1 cellular context compared by ENCODE assay signal in genomic region chr22:37817705-37818311, GRCh38.
TF ChIP-seq lines count a peak whose summit lies in the region.

No MANE protein-coding gene starts in this region.

TF ChIP-seq in HepG2, 621 proteins besides CTCF, POLR2A, EP300 and RAD21 (continued from another document and continues in another):
- no peak for TF ChIP-seq TP53 (CRISPR knock-in tag; conservative IDR thresholded peaks at IDR 0.05)
- no peak for TF ChIP-seq ZNF564 (CRISPR knock-in tag; IDR thresholded peaks at IDR 0.05)
- 0 out of 2 replicates have a peak, but pooled peaks have one; percentile 48 for TF ChIP-seq ZNF629 (CRISPR knock-in tag; conservative IDR thresholded peaks at IDR 0.05)
- no peak for TF ChIP-seq EHMT2 (IDR thresholded peaks at IDR 0.05; ENCODE audit: borderline replicate concordance, low read depth, low read length)
- TF ChIP-seq ESRRA (CRISPR knock-in tag; IDR thresholded peaks at IDR 0.05; ENCODE audit: low read depth), result peak; percentile 77; the same call in 1 of the 2 replicates
- no peak; the same call in 1 of the 2 replicates for TF ChIP-seq JUN (CRISPR knock-in tag; IDR thresholded peaks at IDR 0.05)
- TF ChIP-seq LRRFIP1 (CRISPR knock-in tag; conservative IDR thresholded peaks at IDR 0.05), result no peak
- no peak for TF ChIP-seq ZNF225 (CRISPR knock-in tag; IDR thresholded peaks at IDR 0.05)
- peak; percentile 89 for TF ChIP-seq IKZF5 (CRISPR knock-in tag; IDR thresholded peaks at IDR 0.05)
- no peak for TF ChIP-seq FOXK1 (CRISPR knock-in tag; IDR thresholded peaks at IDR 0.05; ENCODE audit: borderline replicate concordance, low read depth)
- TF ChIP-seq CCDC6 (CRISPR knock-in tag; IDR thresholded peaks at IDR 0.05), result peak; percentile 78; the same call in 1 of the 2 replicates
- peak; percentile 42; the same call in 1 of the 2 replicates for TF ChIP-seq NFYB (CRISPR knock-in tag; IDR thresholded peaks at IDR 0.05)
- no peak for TF ChIP-seq ZNF776 (CRISPR knock-in tag; IDR thresholded peaks at IDR 0.05)
- TF ChIP-seq ZBTB39 (CRISPR knock-in tag; IDR thresholded peaks at IDR 0.05), result peak; percentile 83; the same call in 1 of the 2 replicates
- TF ChIP-seq MLLT10 (CRISPR knock-in tag; IDR thresholded peaks at IDR 0.05), result no peak
- peak; percentile 83 for TF ChIP-seq ZBED4 (CRISPR knock-in tag; IDR thresholded peaks at IDR 0.05; ENCODE audit: borderline replicate concordance)
- TF ChIP-seq TCF7L2 (IDR thresholded peaks at IDR 0.05; ENCODE audit: low read depth, low read length), result no peak
- 0 out of 2 replicates have a peak, but pooled peaks have one; percentile 21 for TF ChIP-seq CREBL2 (CRISPR knock-in tag; IDR thresholded peaks at IDR 0.05; ENCODE audit: borderline replicate concordance)
- no peak for TF ChIP-seq ASH2L (IDR thresholded peaks at IDR 0.05; ENCODE audit: insufficient read length, low read depth, low read length)
- TF ChIP-seq ZNF17 (CRISPR knock-in tag; IDR thresholded peaks at IDR 0.05), result no peak
- TF ChIP-seq ATAD3A (CRISPR knock-in tag; IDR thresholded peaks at IDR 0.05), result no peak
- peak; percentile 64 for TF ChIP-seq ZNF263 (CRISPR knock-in tag; IDR thresholded peaks at IDR 0.05)
- TF ChIP-seq KLF15 (CRISPR knock-in tag; IDR thresholded peaks at IDR 0.05; ENCODE audit: borderline replicate concordance), result 0 out of 2 replicates have a peak, but pooled peaks have one; percentile 66
- TF ChIP-seq ERF (CRISPR knock-in tag; IDR thresholded peaks at IDR 0.05), result peak; percentile 91; the same call in 1 of the 2 replicates
- no peak for TF ChIP-seq GTF2F1 (IDR thresholded peaks at IDR 0.05; ENCODE audit: low read length)
- 0 out of 2 replicates have a peak, but pooled peaks have one; percentile 19 for TF ChIP-seq NFYC (CRISPR knock-in tag; IDR thresholded peaks at IDR 0.05)
- TF ChIP-seq HMGA1 (CRISPR knock-in tag; conservative IDR thresholded peaks at IDR 0.05), result no peak
- TF ChIP-seq MTF1 (CRISPR knock-in tag; IDR thresholded peaks at IDR 0.05), result no peak
- peak; percentile 44 for TF ChIP-seq MED8 (CRISPR knock-in tag; IDR thresholded peaks at IDR 0.05; ENCODE audit: insufficient replicate concordance)
- peak; percentile 59; the same call in 1 of the 2 replicates for TF ChIP-seq TFE3 (CRISPR knock-in tag; IDR thresholded peaks at IDR 0.05)
- TF ChIP-seq ATF3 (CRISPR knock-in tag; IDR thresholded peaks at IDR 0.05), result no peak
- peak; percentile 48; the same call in 1 of the 2 replicates for TF ChIP-seq GMEB1 (CRISPR knock-in tag; IDR thresholded peaks at IDR 0.05; ENCODE audit: borderline replicate concordance)
- TF ChIP-seq TGIF2 (CRISPR knock-in tag; IDR thresholded peaks at IDR 0.05), result no peak
- no peak for TF ChIP-seq GTF3A (CRISPR knock-in tag; conservative IDR thresholded peaks at IDR 0.05)
- TF ChIP-seq ETS1 (CRISPR knock-in tag; IDR thresholded peaks at IDR 0.05), result no peak
- no peak for TF ChIP-seq HNF1A (IDR thresholded peaks at IDR 0.05; ENCODE audit: low read depth)
- peak; percentile 58; the same call in 1 of the 2 replicates for TF ChIP-seq HNF1A (CRISPR knock-in tag; IDR thresholded peaks at IDR 0.05; ENCODE audit: borderline replicate concordance)
- TF ChIP-seq GLMP (CRISPR knock-in tag; IDR thresholded peaks at IDR 0.05; ENCODE audit: borderline replicate concordance), result no peak
